Comparison of ENCODE assay signal across 13 cellular contexts in the genomic region with DNA sequence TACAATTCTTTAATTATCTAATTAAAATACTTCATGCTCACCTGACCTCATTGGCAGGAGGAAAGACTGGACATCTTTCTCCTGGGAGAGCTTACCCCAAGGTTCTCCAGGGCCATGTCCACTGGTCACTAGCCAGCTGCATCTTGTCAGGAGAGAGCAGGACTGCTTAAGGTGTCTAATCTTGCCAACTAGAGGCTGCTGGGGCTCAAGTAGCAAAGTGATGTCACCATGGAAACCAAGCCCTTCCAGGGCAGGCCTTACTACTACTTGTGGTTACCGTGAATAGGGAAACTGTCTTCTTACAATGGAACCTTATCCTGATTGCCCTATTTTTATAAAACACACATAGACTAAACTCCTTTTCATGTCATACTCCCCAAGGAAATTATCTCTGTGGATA.
"Had no signal": no experiment of that assay in that cellular context is flagged by ENCODE, and none has a peak within 500 bp of the region (broad histone marks: within the 10 kb centered on the region; RNA-seq: fewer than 3 reads in every experiment).

No MANE protein-coding gene starts in this region.

- H3K27ac ChIP-seq: prostate gland, sigmoid colon had no signal

- H3K4me1 ChIP-seq: prostate gland, sigmoid colon had no signal

- H3K36me3 ChIP-seq: prostate gland, sigmoid colon had no signal

- DNase-seq: activated CD4-positive, alpha-beta T cell treated with anti-CD3 and anti-CD28 coated beads, Interleukin-2, amount 10 ng/mL, durations not matched to agents 24 days and 14 days; activated CD8-positive, alpha-beta memory T cell treated with anti-CD3 and anti-CD28 coated beads for 24 hours; activated naive CD4-positive, alpha-beta T cell treated with anti-CD3 and anti-CD28 coated beads, Interleukin-2, amount 10 ng/mL, durations not matched to agents 7 days and 5 days; cortex of kidney; effector memory CD4-positive, alpha-beta T cell; natural killer cell; nucleus accumbens; sigmoid colon; stimulated activated CD4-positive, alpha-beta T cell treated with anti-CD3 and anti-CD28 coated beads, Interleukin-12 subunit alpha, Interleukin-12 subunit beta, amount 100 ng/mL, for 4 hours; stimulated activated CD4-positive, alpha-beta T cell treated with anti-CD3 and anti-CD28 coated beads, Interleukin-2, amount 100 ng/mL, for 48 hours; stimulated activated naive CD4-positive, alpha-beta T cell treated with Interleukin-2 at 50 U/mL for 16 hours; T-cell had no signal

- H3K4me3 ChIP-seq: prostate gland, sigmoid colon had no signal

- ATAC-seq: natural killer cell, T-cell had no signal

- H3K9me3 ChIP-seq: prostate gland, sigmoid colon had no signal
